Comparison of ENCODE assay signal across 1 cellular context in the genomic region with DNA sequence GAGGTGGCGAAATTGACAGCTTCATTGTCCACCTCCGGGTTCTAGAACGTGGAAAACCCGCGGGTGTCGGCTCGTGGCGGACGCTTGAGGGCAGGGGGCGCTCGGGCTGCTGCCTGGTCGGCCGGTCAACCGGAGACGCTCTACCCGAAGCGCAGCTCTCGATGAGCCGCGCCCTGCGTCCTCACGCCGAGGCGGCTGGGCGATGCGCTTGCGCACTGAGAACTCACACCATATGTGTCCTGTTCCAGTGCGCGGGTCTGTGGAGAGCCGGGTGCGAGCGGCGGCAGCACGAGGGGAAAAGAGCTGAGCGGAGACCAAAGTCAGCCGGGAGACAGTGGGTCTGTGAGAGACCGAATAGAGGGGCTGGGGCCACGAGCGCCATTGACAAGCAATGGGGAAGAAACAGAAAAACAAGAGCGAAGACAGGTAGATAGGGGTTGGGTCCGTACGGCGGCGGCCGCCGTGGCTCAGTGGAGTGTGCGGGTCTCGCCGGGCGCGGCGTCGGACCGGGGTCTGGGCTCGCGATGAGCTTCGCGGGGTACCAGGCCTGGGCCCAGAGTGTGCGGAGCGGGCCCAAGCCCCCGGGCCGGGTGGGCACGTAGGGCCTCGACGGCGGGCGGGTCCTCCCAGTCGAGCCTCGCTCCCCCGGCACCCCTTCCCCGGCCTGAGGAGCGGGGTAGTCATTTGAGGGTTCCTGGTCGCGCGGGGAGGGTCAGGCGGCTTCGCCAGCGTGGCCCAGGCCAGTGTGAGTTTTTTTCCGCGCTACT.
TF ChIP-seq lines count a peak whose summit lies in the region.

A gene with protein sequence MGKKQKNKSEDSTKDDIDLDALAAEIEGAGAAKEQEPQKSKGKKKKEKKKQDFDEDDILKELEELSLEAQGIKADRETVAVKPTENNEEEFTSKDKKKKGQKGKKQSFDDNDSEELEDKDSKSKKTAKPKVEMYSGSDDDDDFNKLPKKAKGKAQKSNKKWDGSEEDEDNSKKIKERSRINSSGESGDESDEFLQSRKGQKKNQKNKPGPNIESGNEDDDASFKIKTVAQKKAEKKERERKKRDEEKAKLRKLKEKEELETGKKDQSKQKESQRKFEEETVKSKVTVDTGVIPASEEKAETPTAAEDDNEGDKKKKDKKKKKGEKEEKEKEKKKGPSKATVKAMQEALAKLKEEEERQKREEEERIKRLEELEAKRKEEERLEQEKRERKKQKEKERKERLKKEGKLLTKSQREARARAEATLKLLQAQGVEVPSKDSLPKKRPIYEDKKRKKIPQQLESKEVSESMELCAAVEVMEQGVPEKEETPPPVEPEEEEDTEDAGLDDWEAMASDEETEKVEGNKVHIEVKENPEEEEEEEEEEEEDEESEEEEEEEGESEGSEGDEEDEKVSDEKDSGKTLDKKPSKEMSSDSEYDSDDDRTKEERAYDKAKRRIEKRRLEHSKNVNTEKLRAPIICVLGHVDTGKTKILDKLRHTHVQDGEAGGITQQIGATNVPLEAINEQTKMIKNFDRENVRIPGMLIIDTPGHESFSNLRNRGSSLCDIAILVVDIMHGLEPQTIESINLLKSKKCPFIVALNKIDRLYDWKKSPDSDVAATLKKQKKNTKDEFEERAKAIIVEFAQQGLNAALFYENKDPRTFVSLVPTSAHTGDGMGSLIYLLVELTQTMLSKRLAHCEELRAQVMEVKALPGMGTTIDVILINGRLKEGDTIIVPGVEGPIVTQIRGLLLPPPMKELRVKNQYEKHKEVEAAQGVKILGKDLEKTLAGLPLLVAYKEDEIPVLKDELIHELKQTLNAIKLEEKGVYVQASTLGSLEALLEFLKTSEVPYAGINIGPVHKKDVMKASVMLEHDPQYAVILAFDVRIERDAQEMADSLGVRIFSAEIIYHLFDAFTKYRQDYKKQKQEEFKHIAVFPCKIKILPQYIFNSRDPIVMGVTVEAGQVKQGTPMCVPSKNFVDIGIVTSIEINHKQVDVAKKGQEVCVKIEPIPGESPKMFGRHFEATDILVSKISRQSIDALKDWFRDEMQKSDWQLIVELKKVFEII (plus strand): TSS at position 226 of the 767 bp plus-strand sequence. CDS start 166 bp downstream, at position 392.

TF ChIP-seq in HepG2, 621 proteins besides CTCF, POLR2A, EP300 and RAD21 (continued from another document and continues in another):
- TF ChIP-seq TOE1 (CRISPR knock-in tag; IDR thresholded peaks at IDR 0.05) (peak; percentile 26; the same call in 1 of the 2 replicates), RFX5 (IDR thresholded peaks at IDR 0.05; ENCODE audit: low read depth, low read length) (0 out of 2 replicates have a peak, but pooled peaks have one; percentile 7), KAT7 (CRISPR knock-in tag; IDR thresholded peaks at IDR 0.05; ENCODE audit: borderline replicate concordance) (peak; percentile 71; the same call in 1 of the 2 replicates), KLF11 (CRISPR knock-in tag; IDR thresholded peaks at IDR 0.05) (peak; percentile 64), ETV5 (CRISPR knock-in tag; IDR thresholded peaks at IDR 0.05; ENCODE audit: borderline replicate concordance) (peak; percentile 75), HMG20A (CRISPR knock-in tag; IDR thresholded peaks at IDR 0.05; ENCODE audit: borderline replicate concordance) (0 out of 2 replicates have a peak, but pooled peaks have one; percentile 34), ZNF430 (CRISPR knock-in tag; IDR thresholded peaks at IDR 0.05) (peak; percentile 67; the same call in 1 of the 2 replicates), ZKSCAN5 (CRISPR knock-in tag; IDR thresholded peaks at IDR 0.05) (no peak), ZNF570 (CRISPR knock-in tag; IDR thresholded peaks at IDR 0.05; ENCODE audit: borderline replicate concordance) (no peak; the same call in 1 of the 2 replicates), WIZ (CRISPR knock-in tag; IDR thresholded peaks at IDR 0.05) (no peak), ZKSCAN1 (IDR thresholded peaks at IDR 0.05; ENCODE audit: low read length) (no peak), ZNF234 (CRISPR knock-in tag; conservative IDR thresholded peaks at IDR 0.05) (no peak), CHD2 (IDR thresholded peaks at IDR 0.05; ENCODE audit: low read depth, low read length) (no peak), ZKSCAN8 (CRISPR knock-in tag; IDR thresholded peaks at IDR 0.05; ENCODE audit: borderline replicate concordance) (peak; percentile 33; the same call in 1 of the 2 replicates), ZNF282 (IDR thresholded peaks at IDR 0.05; ENCODE audit: partially characterized antibody) (no peak), ZNF34 (CRISPR knock-in tag; IDR thresholded peaks at IDR 0.05; ENCODE audit: borderline replicate concordance) (no peak), JDP2 (CRISPR knock-in tag; IDR thresholded peaks at IDR 0.05; ENCODE audit: borderline replicate concordance) (peak; percentile 56; the same call in 1 of the 2 replicates), CBFB (CRISPR knock-in tag; IDR thresholded peaks at IDR 0.05) (peak; percentile 78; the same call in 1 of the 2 replicates), ONECUT2 (CRISPR knock-in tag; IDR thresholded peaks at IDR 0.05) (no peak; the same call in 1 of the 2 replicates), ELF3 (CRISPR knock-in tag; IDR thresholded peaks at IDR 0.05) (peak; percentile 60), NR1H2 (CRISPR knock-in tag; IDR thresholded peaks at IDR 0.05; ENCODE audit: borderline replicate concordance, low read depth) (no peak), ZNF724P (CRISPR knock-in tag; IDR thresholded peaks at IDR 0.05; ENCODE audit: borderline replicate concordance) (peak; percentile 78), EZH2 (conservative IDR thresholded peaks at IDR 0.05; ENCODE audit: low read depth, low read length) (no peak), NCOA1 (CRISPR knock-in tag; IDR thresholded peaks at IDR 0.05) (peak; percentile 76; the same call in 1 of the 2 replicates), MZF1 (CRISPR knock-in tag; IDR thresholded peaks at IDR 0.05; ENCODE audit: borderline replicate concordance) (no peak), ZNF883 (CRISPR knock-in tag; IDR thresholded peaks at IDR 0.05; ENCODE audit: not compliant biosample characterization) (peak; percentile 97), ZNF775 (CRISPR knock-in tag; IDR thresholded peaks at IDR 0.05; ENCODE audit: borderline replicate concordance) (peak; percentile 88; the same call in 1 of the 2 replicates), CAMTA2 (CRISPR knock-in tag; IDR thresholded peaks at IDR 0.05; ENCODE audit: borderline replicate concordance) (peak; percentile 41; the same call in 1 of the 2 replicates), ZNF878 (CRISPR knock-in tag; IDR thresholded peaks at IDR 0.05) (no peak), ZNF660 (CRISPR knock-in tag; IDR thresholded peaks at IDR 0.05; ENCODE audit: borderline replicate concordance, low read depth) (no peak; the same call in 1 of the 2 replicates), RNF2 (conservative IDR thresholded peaks at IDR 0.05; ENCODE audit: low read depth) (peak; percentile 78), RBM39 (IDR thresholded peaks at IDR 0.05; ENCODE audit: low read depth, low read length, poor library complexity, severe bottlenecking) (peak; percentile 90), ZNF20 (CRISPR knock-in tag; IDR thresholded peaks at IDR 0.05) (no peak)
- TF ChIP-seq, protein P1, sequence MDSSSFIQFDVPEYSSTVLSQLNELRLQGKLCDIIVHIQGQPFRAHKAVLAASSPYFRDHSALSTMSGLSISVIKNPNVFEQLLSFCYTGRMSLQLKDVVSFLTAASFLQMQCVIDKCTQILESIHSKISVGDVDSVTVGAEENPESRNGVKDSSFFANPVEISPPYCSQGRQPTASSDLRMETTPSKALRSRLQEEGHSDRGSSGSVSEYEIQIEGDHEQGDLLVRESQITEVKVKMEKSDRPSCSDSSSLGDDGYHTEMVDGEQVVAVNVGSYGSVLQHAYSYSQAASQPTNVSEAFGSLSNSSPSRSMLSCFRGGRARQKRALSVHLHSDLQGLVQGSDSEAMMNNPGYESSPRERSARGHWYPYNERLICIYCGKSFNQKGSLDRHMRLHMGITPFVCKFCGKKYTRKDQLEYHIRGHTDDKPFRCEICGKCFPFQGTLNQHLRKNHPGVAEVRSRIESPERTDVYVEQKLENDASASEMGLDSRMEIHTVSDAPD (CRISPR knock-in tag; IDR thresholded peaks at IDR 0.05) = peak; percentile 88; the same call in 1 of the 2 replicates
- TF ChIP-seq, protein P2, sequence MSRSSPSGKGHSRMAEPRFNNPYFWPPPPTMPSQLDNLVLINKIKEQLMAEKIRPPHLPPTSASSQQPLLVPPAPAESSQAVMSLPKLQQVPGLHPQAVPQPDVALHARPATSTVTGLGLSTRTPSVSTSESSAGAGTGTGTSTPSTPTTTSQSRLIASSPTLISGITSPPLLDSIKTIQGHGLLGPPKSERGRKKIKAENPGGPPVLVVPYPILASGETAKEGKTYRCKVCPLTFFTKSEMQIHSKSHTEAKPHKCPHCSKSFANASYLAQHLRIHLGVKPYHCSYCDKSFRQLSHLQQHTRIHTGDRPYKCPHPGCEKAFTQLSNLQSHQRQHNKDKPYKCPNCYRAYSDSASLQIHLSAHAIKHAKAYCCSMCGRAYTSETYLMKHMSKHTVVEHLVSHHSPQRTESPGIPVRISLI (CRISPR knock-in tag; IDR thresholded peaks at IDR 0.05; ENCODE audit: borderline replicate concordance) = no peak; the same call in none of the 2 replicates
- TF ChIP-seq, protein P3, sequence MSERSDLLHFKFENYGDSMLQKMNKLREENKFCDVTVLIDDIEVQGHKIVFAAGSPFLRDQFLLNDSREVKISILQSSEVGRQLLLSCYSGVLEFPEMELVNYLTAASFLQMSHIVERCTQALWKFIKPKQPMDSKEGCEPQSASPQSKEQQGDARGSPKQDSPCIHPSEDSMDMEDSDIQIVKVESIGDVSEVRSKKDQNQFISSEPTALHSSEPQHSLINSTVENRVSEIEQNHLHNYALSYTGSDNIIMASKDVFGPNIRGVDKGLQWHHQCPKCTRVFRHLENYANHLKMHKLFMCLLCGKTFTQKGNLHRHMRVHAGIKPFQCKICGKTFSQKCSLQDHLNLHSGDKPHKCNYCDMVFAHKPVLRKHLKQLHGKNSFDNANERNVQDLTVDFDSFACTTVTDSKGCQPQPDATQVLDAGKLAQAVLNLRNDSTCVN (CRISPR knock-in tag; IDR thresholded peaks at IDR 0.05; ENCODE audit: borderline replicate concordance) = peak; percentile 98
- TF ChIP-seq, protein P4, sequence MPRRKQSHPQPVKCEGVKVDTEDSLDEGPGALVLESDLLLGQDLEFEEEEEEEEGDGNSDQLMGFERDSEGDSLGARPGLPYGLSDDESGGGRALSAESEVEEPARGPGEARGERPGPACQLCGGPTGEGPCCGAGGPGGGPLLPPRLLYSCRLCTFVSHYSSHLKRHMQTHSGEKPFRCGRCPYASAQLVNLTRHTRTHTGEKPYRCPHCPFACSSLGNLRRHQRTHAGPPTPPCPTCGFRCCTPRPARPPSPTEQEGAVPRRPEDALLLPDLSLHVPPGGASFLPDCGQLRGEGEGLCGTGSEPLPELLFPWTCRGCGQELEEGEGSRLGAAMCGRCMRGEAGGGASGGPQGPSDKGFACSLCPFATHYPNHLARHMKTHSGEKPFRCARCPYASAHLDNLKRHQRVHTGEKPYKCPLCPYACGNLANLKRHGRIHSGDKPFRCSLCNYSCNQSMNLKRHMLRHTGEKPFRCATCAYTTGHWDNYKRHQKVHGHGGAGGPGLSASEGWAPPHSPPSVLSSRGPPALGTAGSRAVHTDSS (CRISPR knock-in tag; conservative IDR thresholded peaks at IDR 0.05) = no peak
- TF ChIP-seq, protein P5, sequence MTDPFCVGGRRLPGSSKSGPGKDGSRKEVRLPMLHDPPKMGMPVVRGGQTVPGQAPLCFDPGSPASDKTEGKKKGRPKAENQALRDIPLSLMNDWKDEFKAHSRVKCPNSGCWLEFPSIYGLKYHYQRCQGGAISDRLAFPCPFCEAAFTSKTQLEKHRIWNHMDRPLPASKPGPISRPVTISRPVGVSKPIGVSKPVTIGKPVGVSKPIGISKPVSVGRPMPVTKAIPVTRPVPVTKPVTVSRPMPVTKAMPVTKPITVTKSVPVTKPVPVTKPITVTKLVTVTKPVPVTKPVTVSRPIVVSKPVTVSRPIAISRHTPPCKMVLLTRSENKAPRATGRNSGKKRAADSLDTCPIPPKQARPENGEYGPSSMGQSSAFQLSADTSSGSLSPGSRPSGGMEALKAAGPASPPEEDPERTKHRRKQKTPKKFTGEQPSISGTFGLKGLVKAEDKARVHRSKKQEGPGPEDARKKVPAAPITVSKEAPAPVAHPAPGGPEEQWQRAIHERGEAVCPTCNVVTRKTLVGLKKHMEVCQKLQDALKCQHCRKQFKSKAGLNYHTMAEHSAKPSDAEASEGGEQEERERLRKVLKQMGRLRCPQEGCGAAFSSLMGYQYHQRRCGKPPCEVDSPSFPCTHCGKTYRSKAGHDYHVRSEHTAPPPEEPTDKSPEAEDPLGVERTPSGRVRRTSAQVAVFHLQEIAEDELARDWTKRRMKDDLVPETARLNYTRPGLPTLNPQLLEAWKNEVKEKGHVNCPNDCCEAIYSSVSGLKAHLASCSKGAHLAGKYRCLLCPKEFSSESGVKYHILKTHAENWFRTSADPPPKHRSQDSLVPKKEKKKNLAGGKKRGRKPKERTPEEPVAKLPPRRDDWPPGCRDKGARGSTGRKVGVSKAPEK (CRISPR knock-in tag; IDR thresholded peaks at IDR 0.05; ENCODE audit: borderline replicate concordance) = no peak
- TF ChIP-seq, protein P6, sequence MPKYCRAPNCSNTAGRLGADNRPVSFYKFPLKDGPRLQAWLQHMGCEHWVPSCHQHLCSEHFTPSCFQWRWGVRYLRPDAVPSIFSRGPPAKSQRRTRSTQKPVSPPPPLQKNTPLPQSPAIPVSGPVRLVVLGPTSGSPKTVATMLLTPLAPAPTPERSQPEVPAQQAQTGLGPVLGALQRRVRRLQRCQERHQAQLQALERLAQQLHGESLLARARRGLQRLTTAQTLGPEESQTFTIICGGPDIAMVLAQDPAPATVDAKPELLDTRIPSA (CRISPR knock-in tag; IDR thresholded peaks at IDR 0.05; ENCODE audit: borderline replicate concordance) = 0 out of 2 replicates have a peak, but pooled peaks have one; percentile 48
- TF ChIP-seq, protein P7, sequence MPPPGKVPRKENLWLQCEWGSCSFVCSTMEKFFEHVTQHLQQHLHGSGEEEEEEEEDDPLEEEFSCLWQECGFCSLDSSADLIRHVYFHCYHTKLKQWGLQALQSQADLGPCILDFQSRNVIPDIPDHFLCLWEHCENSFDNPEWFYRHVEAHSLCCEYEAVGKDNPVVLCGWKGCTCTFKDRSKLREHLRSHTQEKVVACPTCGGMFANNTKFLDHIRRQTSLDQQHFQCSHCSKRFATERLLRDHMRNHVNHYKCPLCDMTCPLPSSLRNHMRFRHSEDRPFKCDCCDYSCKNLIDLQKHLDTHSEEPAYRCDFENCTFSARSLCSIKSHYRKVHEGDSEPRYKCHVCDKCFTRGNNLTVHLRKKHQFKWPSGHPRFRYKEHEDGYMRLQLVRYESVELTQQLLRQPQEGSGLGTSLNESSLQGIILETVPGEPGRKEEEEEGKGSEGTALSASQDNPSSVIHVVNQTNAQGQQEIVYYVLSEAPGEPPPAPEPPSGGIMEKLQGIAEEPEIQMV (CRISPR knock-in tag; IDR thresholded peaks at IDR 0.05; ENCODE audit: low read depth) = peak; percentile 92
- TF ChIP-seq, protein P8, sequence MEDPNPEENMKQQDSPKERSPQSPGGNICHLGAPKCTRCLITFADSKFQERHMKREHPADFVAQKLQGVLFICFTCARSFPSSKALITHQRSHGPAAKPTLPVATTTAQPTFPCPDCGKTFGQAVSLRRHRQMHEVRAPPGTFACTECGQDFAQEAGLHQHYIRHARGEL (CRISPR knock-in tag; IDR thresholded peaks at IDR 0.05) = no peak
- TF ChIP-seq, protein P9, sequence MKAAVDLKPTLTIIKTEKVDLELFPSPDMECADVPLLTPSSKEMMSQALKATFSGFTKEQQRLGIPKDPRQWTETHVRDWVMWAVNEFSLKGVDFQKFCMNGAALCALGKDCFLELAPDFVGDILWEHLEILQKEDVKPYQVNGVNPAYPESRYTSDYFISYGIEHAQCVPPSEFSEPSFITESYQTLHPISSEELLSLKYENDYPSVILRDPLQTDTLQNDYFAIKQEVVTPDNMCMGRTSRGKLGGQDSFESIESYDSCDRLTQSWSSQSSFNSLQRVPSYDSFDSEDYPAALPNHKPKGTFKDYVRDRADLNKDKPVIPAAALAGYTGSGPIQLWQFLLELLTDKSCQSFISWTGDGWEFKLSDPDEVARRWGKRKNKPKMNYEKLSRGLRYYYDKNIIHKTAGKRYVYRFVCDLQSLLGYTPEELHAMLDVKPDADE (CRISPR knock-in tag; IDR thresholded peaks at IDR 0.05) = no peak
